ENCODE assay signal across 1 cellular context in the genomic region with DNA sequence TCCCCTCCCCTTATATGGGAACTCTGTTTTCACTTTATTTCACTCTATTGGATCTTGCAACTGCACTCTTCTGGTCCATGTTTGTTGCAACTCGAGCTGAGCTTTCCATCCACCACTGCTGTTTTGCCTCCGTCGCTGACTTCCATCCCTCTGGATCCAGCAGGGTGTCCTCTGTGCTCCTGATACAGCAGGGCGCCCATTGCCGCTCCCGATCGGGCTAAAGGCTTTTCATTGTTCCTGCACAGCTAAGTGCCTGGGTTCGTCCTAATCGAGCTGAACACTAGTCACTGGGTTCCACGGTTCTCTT.
TF ChIP-seq lines count a peak whose summit lies in the region.

No MANE protein-coding gene starts in this region.

TF ChIP-seq in H1, 55 proteins besides CTCF, POLR2A, EP300 and RAD21:
- TF ChIP-seq CHD1 (IDR thresholded peaks at IDR 0.05; ENCODE audit: low read depth, low read length) (no peak), BCL11A (IDR thresholded peaks at IDR 0.05; ENCODE audit: low read depth in 2 of 2, low read length in 2 of 2) (no peak), SP2 (IDR thresholded peaks at IDR 0.05; ENCODE audit: low read length) (no peak), HDAC6 (IDR thresholded peaks at IDR 0.05; ENCODE audit: low read depth, low read length) (no peak), KDM5A (IDR thresholded peaks at IDR 0.05; ENCODE audit: low read length) (no peak), PHF8 (conservative IDR thresholded peaks at IDR 0.05; ENCODE audit: low read depth, low read length) (no peak), NRF1 (IDR thresholded peaks at IDR 0.05; ENCODE audit: low read depth, low read length) (no peak), CBX8 (IDR thresholded peaks at IDR 0.05; ENCODE audit: borderline replicate concordance, low read depth, low read length) (no peak), TEAD4 (IDR thresholded peaks at IDR 0.05; ENCODE audit: low read depth, low read length) (no peak), KDM1A (IDR thresholded peaks at IDR 0.05; ENCODE audit: borderline replicate concordance, low read length) (no peak), JUN (IDR thresholded peaks at IDR 0.05; ENCODE audit: low read depth, low read length) (no peak)
- TF ChIP-seq, protein P1, sequence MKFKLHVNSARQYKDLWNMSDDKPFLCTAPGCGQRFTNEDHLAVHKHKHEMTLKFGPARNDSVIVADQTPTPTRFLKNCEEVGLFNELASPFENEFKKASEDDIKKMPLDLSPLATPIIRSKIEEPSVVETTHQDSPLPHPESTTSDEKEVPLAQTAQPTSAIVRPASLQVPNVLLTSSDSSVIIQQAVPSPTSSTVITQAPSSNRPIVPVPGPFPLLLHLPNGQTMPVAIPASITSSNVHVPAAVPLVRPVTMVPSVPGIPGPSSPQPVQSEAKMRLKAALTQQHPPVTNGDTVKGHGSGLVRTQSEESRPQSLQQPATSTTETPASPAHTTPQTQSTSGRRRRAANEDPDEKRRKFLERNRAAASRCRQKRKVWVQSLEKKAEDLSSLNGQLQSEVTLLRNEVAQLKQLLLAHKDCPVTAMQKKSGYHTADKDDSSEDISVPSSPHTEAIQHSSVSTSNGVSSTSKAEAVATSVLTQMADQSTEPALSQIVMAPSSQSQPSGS (IDR thresholded peaks at IDR 0.05; ENCODE audit: low read length), result no peak
